In the genomic region with DNA sequence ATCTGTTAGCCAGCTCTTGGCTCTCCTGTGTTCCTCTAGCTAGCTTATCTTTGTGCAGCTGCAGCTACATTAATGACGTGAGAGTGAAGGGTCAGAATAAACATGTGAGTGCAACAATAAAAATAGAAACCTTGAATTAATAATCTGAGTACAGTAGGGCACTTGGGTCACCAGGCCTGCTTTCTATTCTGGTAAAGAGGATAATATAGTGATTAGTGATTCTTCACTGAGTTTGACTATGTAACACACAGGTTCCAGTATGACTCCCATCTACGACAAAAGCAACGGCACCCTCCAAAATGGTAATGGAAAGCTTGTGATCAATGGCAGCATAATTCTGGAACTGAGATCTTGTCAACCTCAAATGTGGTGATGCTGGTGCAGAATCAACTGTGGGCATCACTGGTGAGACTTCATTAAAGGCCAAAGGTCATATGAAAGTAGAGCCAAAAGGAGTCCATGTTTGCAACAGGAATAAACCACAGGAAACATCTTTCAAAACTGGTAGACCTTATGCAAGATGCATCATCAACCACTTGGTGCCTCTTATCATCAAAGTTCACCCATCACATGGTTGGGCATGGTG, we compare ENCODE assay signal across 9 cellular contexts.
DNase-seq lines count a peak whose midpoint lies in the region; ATAC-seq and TF ChIP-seq lines count a peak whose summit lies in the region.
"Had no signal": no experiment of that assay in that cellular context is flagged by ENCODE, and none has a peak within 500 bp of the region (broad histone marks: within the 10 kb centered on the region; RNA-seq: fewer than 3 reads in every experiment).

No MANE protein-coding gene starts in this region.

- H2AFZ ChIP-seq in SK-N-SH (ENCODE audit: low read depth) (no peak overlapping the region), neural progenitor cell (replicated peaks) (no peak overlapping the region)

- WGBS in SK-N-SH (ENCODE audit: low lambda C conversion rate) = 72% methylated on average over 3 of the region's 3 CpGs

- H4K20me1 ChIP-seq in SK-N-SH (ENCODE audit: insufficient read depth) = peaks cover 47% of the 10 kb centered on the region
- H4K20me1 ChIP-seq in neural progenitor cell (ENCODE audit: low read depth) = peaks cover 32% of the 10 kb centered on the region

- H3K27me3 Mint-ChIP-seq in activated B cell treated with CpG ODN at 0.5 μM for 24 hours (no peaks in the 10 kb centered on the region), neural progenitor cell (ENCODE audit: insufficient read depth, low read depth) (no peaks in the 10 kb centered on the region)

- no peak for TF ChIP-seq EP300 in SK-N-SH (IDR thresholded peaks at IDR 0.05; ENCODE audit: borderline replicate concordance in 1 of 2, low read depth in 1 of 2, low read length in 1 of 2)

- H3K4me3 ChIP-seq in SK-N-SH (ENCODE audit: low read depth in 2 of 2, low read length in 1 of 2) = no peak overlapping the region
- no peak overlapping the region for H3K4me3 ChIP-seq in neural progenitor cell

- no peak for ATAC-seq in SK-N-SH treated with all-trans-retinoic acid at 6 μM for 48 hours
- peak; percentile 53 for ATAC-seq in HG02759 (IDR thresholded peaks at IDR 0.05; ENCODE audit: unreplicated experiment)
- no peak for ATAC-seq in activated B cell treated with CpG ODN at 0.5 μM for 24 hours (ENCODE audit: low read depth)
- ATAC-seq in HG03045 (IDR thresholded peaks at IDR 0.05; ENCODE audit: unreplicated experiment) = no peak

- TF ChIP-seq CTCF in SK-N-SH (IDR thresholded peaks at IDR 0.05) (no peak), activated B cell treated with CpG ODN at 0.5 μM for 24 hours (IDR thresholded peaks at IDR 0.05) (no peak), neural progenitor cell (IDR thresholded peaks at IDR 0.05) (no peak)

- H3K79me2 ChIP-seq in SK-N-SH (ENCODE audit: insufficient read depth) (peaks cover 74% of the 10 kb centered on the region), neural progenitor cell (ENCODE audit: low read depth) (peaks cover 86% of the 10 kb centered on the region)

- H3K27me3 ChIP-seq in SK-N-SH (ENCODE audit: insufficient read depth) = no peaks in the 10 kb centered on the region
- no peaks in the 10 kb centered on the region for H3K27me3 ChIP-seq in neural progenitor cell

- POLR2A ChIA-PET in SK-N-SH (lab: Yijun Ruan, JAX) (no interaction called here), activated B cell treated with CpG ODN at 0.5 μM for 24 hours (lab: Charles Lee) (interaction anchor here (1.3 kb wide), 1 partner anchor 58 kb away, joined by 3 read pairs; no protein-coding TSS in a partner anchor)

- CTCF ChIA-PET in SK-N-SH (lab: Yijun Ruan, JAX) (interaction anchor here (2.0 kb wide), 1 partner anchor 418 kb away, joined by 6 read pairs; no protein-coding TSS in a partner anchor), activated B cell treated with CpG ODN at 0.5 μM for 24 hours (lab: Charles Lee) (no interaction called here)

- H3K4me3 Mint-ChIP-seq in activated B cell treated with CpG ODN at 0.5 μM for 24 hours = no peak overlapping the region
- H3K4me3 Mint-ChIP-seq in neural progenitor cell = no peak overlapping the region

- no peaks in the 10 kb centered on the region for H3K9me3 Mint-ChIP-seq in activated B cell treated with CpG ODN at 0.5 μM for 24 hours
- H3K9me3 Mint-ChIP-seq in neural progenitor cell = no peaks in the 10 kb centered on the region

- peaks cover 45% of the 10 kb centered on the region for H3F3A ChIP-seq in SK-N-SH (replicated peaks; ENCODE audit: insufficient read depth)
- peaks cover 16% of the 10 kb centered on the region for H3F3A ChIP-seq in neural progenitor cell (ENCODE audit: low read depth)

- peak overlapping the region; percentile 30 for H3K27ac Mint-ChIP-seq in activated B cell treated with CpG ODN at 0.5 μM for 24 hours
- no peak overlapping the region for H3K27ac Mint-ChIP-seq in neural progenitor cell

- H3K4me1 ChIP-seq in SK-N-SH (ENCODE audit: control insufficient read depth in 1 of 2, insufficient read depth in 2 of 2, low read depth in 1 of 2, low read length in 1 of 2) (peaks cover 37 to 55% of the 10 kb centered on the region in 2 experiments), neural progenitor cell (peaks cover 37% of the 10 kb centered on the region)

- H3K9me2 ChIP-seq in SK-N-SH = no peaks in the 10 kb centered on the region

- no peak for TF ChIP-seq RAD21 in SK-N-SH (IDR thresholded peaks at IDR 0.05; ENCODE audit: low read length)

- intact Hi-C loops in activated B cell treated with CpG ODN at 0.5 μM for 24 hours (cut with micrococcal nuclease) = no loop called here

- H3K36me3 Mint-ChIP-seq in activated B cell treated with CpG ODN at 0.5 μM for 24 hours (ENCODE audit: low read depth) (peaks cover 82% of the 10 kb centered on the region), neural progenitor cell (peaks cover 40% of the 10 kb centered on the region)

- no peak overlapping the region for H3K9ac ChIP-seq in SK-N-SH
- H3K9ac ChIP-seq in neural progenitor cell = no peak overlapping the region

- H3K9me3 ChIP-seq in SK-N-SH = no peaks in the 10 kb centered on the region
- H3K9me3 ChIP-seq in neural progenitor cell (ENCODE audit: low read depth) = no peaks in the 10 kb centered on the region

- H3K36me3 ChIP-seq in SK-N-SH (replicated peaks in 1 of 2; ENCODE audit: control insufficient read depth in 1 of 2, insufficient read depth in 2 of 2, low read length in 1 of 2) (peaks cover 49 to 61% of the 10 kb centered on the region in 2 experiments), neural progenitor cell (peaks cover 8% of the 10 kb centered on the region)

- H3K4me2 ChIP-seq in SK-N-SH = peak overlapping the region; percentile 35; the same call in 1 of the 2 replicates
- no peak overlapping the region for H3K4me2 ChIP-seq in neural progenitor cell

- H3K4me1 Mint-ChIP-seq in activated B cell treated with CpG ODN at 0.5 μM for 24 hours (peaks cover 62% of the 10 kb centered on the region), neural progenitor cell (peaks cover 20% of the 10 kb centered on the region)

- H3K27ac ChIP-seq in SK-N-SH (ENCODE audit: low read depth in 2 of 2, low read length in 1 of 2) (peak overlapping the region in 1 of 2 experiments; percentile 85; a peak in 2 of 4 replicates), neural progenitor cell (peak overlapping the region; percentile 8)

- DNase-seq in SK-N-SH (no peak), activated B cell treated with CpG ODN at 0.5 μM for 24 hours (no peak), neural progenitor cell (ENCODE audit: low spot score) (no peak), OCI-M2 (lab: John Stamatoyannopoulos, UW; ENCODE audit: unreplicated experiment) (no peak), NCI-H2171 (lab: John Stamatoyannopoulos, UW) (no peak)
- DNase-seq: activated CD4-positive, CD25-positive, alpha-beta regulatory T cell treated with anti-CD3 and anti-CD28 coated beads, Interleukin-2, amount 50 U/mL, for 72 hours had no signal

TF ChIP-seq in SK-N-SH, 30 proteins besides CTCF, POLR2A, EP300 and RAD21 (continues in another document):
- no peak for TF ChIP-seq FOXM1 (IDR thresholded peaks at IDR 0.05; ENCODE audit: low read depth)
- TF ChIP-seq REST (IDR thresholded peaks at IDR 0.05; ENCODE audit: low read depth, low read length) = no peak

TF ChIP-seq in SK-N-SH treated with all-trans-retinoic acid at 6 μM for 48 hours, 23 proteins besides CTCF, POLR2A, EP300 and RAD21:
- TF ChIP-seq ZNF70 (CRISPR knock-in tag; IDR thresholded peaks at IDR 0.05) (no peak), RARB (CRISPR knock-in tag; IDR thresholded peaks at IDR 0.05) (no peak), ZFP3 (CRISPR knock-in tag; IDR thresholded peaks at IDR 0.05) (no peak), CSDC2 (CRISPR knock-in tag; IDR thresholded peaks at IDR 0.05) (no peak), SNAI2 (CRISPR knock-in tag; IDR thresholded peaks at IDR 0.05) (no peak), ESRRG (CRISPR knock-in tag; IDR thresholded peaks at IDR 0.05) (no peak), TOX (CRISPR knock-in tag; IDR thresholded peaks at IDR 0.05; ENCODE audit: borderline replicate concordance) (no peak)
